In the genomic region with DNA sequence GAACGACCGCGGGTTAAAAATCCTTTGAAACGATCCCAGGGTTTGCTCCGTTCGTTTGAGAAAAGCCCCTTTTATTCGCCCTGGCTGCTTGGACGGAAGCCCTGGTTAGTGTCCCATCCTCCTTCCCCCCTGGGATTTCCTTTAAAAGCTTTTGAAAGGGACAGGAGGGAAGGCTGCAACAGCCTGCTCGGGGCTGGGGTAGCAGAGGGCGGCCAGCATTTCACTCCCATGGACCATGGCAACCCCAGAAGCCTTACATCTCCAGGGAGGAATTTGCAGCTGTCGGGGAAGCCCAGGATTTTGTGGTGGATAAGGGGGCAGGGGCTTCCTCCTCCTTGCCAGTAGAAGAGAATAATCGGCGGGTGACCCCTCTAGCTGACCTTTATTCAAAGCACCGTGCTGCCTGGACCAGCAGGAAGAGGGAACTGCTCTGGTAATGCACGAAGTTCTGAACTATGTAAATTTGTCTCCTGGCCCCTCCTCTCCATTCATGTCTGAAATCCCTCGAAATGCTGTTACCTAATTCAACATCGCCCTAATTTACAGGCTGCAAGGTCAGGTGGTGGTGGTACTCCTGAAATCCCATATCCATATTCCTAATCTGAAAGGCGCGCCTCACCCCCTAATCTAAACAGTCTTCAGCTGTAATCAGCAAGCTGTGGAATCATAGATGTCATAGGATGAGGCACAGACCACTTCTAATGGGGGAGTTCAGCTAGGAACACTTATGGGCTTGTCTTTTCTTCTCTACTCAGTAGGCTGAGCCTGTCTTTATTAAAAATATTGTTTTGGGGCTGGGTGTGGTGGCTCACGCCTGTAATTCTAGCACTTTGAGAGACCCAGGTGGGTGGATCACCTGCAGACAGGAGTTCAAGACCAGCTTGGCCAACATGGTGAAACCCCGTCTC, we compare ENCODE assay signal across 8 cellular contexts. TPM values are rescaled to one million over a fixed set of nuclear protein-coding genes. Genes with fewer than 3 reads are reported as not detected.
A peak's percentile ranks its signal among the peaks of the same experiment; 100 is the strongest.
DNase-seq lines count a peak whose midpoint lies in the region; ATAC-seq and TF ChIP-seq lines count a peak whose summit lies in the region.

No MANE protein-coding gene starts in this region.

- H4K20me1 ChIP-seq in MM.1S (ENCODE audit: insufficient read depth, low read length): no peaks in the 10 kb centered on the region

- no peaks in the 10 kb centered on the region for H3K9me2 ChIP-seq in MM.1S (replicated peaks; ENCODE audit: insufficient read depth, low read length)

- peak overlapping the region; percentile 64 for H4K12ac ChIP-seq in trophoblast cell (ENCODE audit: low read depth, low read length)

- DNase-seq in NCI-H1092 treated with DMSO at 0.1 percent for 48 hours (lab: John Stamatoyannopoulos, UW): peak; percentile 39
- no peak for DNase-seq in NCI-H1092 (lab: John Stamatoyannopoulos, UW)
- DNase-seq in MM.1S: no peak
- DNase-seq in activated T-cell treated with anti-CD3 and anti-CD28 coated beads, Interleukin-2, amount 50 U/mL, for 4 hours: no peak
- DNase-seq in head of caudate nucleus: peak in 37 of 42 donors; percentile 7 to 68 (median 28)
- DNase-seq in trophoblast cell: peak; percentile 24 to 39
- DNase-seq in LoVo (ENCODE audit: low spot score): no peak
- no peak for DNase-seq in NK-92 treated with Interleukin-12 subunit alpha and Interleukin-12 subunit beta, amount 100 ng/mL, for 24 hours (lab: John Stamatoyannopoulos, UW)

- H3K4me2 ChIP-seq in MM.1S (ENCODE audit: low read depth, low read length) (peak overlapping the region; percentile 55), trophoblast cell (ENCODE audit: low read length) (peak overlapping the region; percentile 72)

- no peaks in the 10 kb centered on the region for H3K27me3 Mint-ChIP-seq in activated T-cell treated with anti-CD3 and anti-CD28 coated beads, Interleukin-2, amount 50 U/mL, for 4 hours (ENCODE audit: low read depth)

- no peak overlapping the region for H3K23ac ChIP-seq in trophoblast cell (ENCODE audit: low read length)

- H3K27me3 ChIP-seq in MM.1S (replicated peaks; ENCODE audit: insufficient read depth, low read length) (no peaks in the 10 kb centered on the region), trophoblast cell (ENCODE audit: insufficient read depth, low read length) (no peaks in the 10 kb centered on the region)

- peak overlapping the region; percentile 95 for H2BK5ac ChIP-seq in trophoblast cell (ENCODE audit: low read depth, low read length, poor library complexity)

- peaks cover 32% of the 10 kb centered on the region for H3K4me1 Mint-ChIP-seq in activated T-cell treated with anti-CD3 and anti-CD28 coated beads, Interleukin-2, amount 50 U/mL, for 4 hours (ENCODE audit: low read depth)

- H3K79me1 ChIP-seq in trophoblast cell (ENCODE audit: low read length): peaks cover 27% of the 10 kb centered on the region

- H3K9me3 ChIP-seq in MM.1S (replicated peaks; ENCODE audit: insufficient read depth, low read length): no peaks in the 10 kb centered on the region
- no peaks in the 10 kb centered on the region for H3K9me3 ChIP-seq in trophoblast cell (ENCODE audit: insufficient read depth, low read depth, low read length)

- TF ChIP-seq CTCF in MM.1S (IDR thresholded peaks at IDR 0.05; ENCODE audit: low read length): no peak

- peak overlapping the region; percentile 89 for H3K4me3 Mint-ChIP-seq in activated T-cell treated with anti-CD3 and anti-CD28 coated beads, Interleukin-2, amount 50 U/mL, for 4 hours

- H3K36me3 ChIP-seq in MM.1S (replicated peaks; ENCODE audit: insufficient read depth, low read length) (no peaks in the 10 kb centered on the region), trophoblast cell (ENCODE audit: control insufficient read depth in 1 of 2, insufficient read depth in 2 of 2, low read length in 2 of 2) (no peaks in the 10 kb centered on the region)

- peak overlapping the region; percentile 94 for H3K18ac ChIP-seq in trophoblast cell (ENCODE audit: low read length)

- no peaks in the 10 kb centered on the region for H3F3A ChIP-seq in MM.1S (ENCODE audit: insufficient read depth, low read length)

- no peaks in the 10 kb centered on the region for H3K36me3 Mint-ChIP-seq in activated T-cell treated with anti-CD3 and anti-CD28 coated beads, Interleukin-2, amount 50 U/mL, for 4 hours (ENCODE audit: insufficient read depth)

- WGBS in trophoblast cell (ENCODE audit: extremely low coverage, insufficient coverage, insufficient read length): no CpG with 5 or more reads among the region's 21 CpGs

- H3K14ac ChIP-seq in trophoblast cell (ENCODE audit: low read length): peak overlapping the region; percentile 99

- peak overlapping the region; percentile 96 for H2AK5ac ChIP-seq in trophoblast cell (ENCODE audit: low read length)

- H3K9ac ChIP-seq in MM.1S (ENCODE audit: low read length): peak overlapping the region; percentile 13; the same call in 1 of the 2 replicates
- H3K9ac ChIP-seq in trophoblast cell (ENCODE audit: low read length): peak overlapping the region; percentile 25

- H4K8ac ChIP-seq in trophoblast cell (ENCODE audit: low read depth, low read length): peak overlapping the region; percentile 95

- H2BK12ac ChIP-seq in trophoblast cell (ENCODE audit: low read length): peak overlapping the region; percentile 87

- peak overlapping the region; percentile 98 for H3K4ac ChIP-seq in trophoblast cell (ENCODE audit: low read depth, low read length)

- no peaks in the 10 kb centered on the region for H3K9me3 Mint-ChIP-seq in activated T-cell treated with anti-CD3 and anti-CD28 coated beads, Interleukin-2, amount 50 U/mL, for 4 hours

- peak overlapping the region; percentile 46 for H2AFZ ChIP-seq in MM.1S (ENCODE audit: low read length)
- peak overlapping the region; percentile 66 for H2AFZ ChIP-seq in trophoblast cell (ENCODE audit: insufficient read depth, low read length, poor library complexity)

- H3K4me3 ChIP-seq in MM.1S (ENCODE audit: low read length) (peak overlapping the region; percentile 33), trophoblast cell (ENCODE audit: low read depth, low read length) (peak overlapping the region; percentile 75)

- H2BK120ac ChIP-seq in trophoblast cell (ENCODE audit: insufficient read depth, low read length, poor library complexity): peak overlapping the region; percentile 99

- H3K27ac ChIP-seq in MM.1S (ENCODE audit: low read length): no peak overlapping the region
- H3K27ac ChIP-seq in trophoblast cell (ENCODE audit: low read depth, low read length): peak overlapping the region; percentile 85

- H3K4me1 ChIP-seq in MM.1S (ENCODE audit: low read length): no peaks in the 10 kb centered on the region; the same call in 1 of the 2 replicates
- H3K4me1 ChIP-seq in trophoblast cell (ENCODE audit: control insufficient read depth in 1 of 2, insufficient read depth in 2 of 2, low read length in 2 of 2): peaks cover 0 to 13% of the 10 kb centered on the region in 2 experiments

- ATAC-seq in activated T-cell treated with anti-CD3 and anti-CD28 coated beads, Interleukin-2, amount 50 U/mL, for 4 hours: no peak

- H3K79me2 ChIP-seq in MM.1S (ENCODE audit: low read length) (peaks cover 26% of the 10 kb centered on the region), trophoblast cell (ENCODE audit: control insufficient read depth, insufficient read depth, low read length, poor library complexity) (peaks cover 26% of the 10 kb centered on the region)

- intact Hi-C loops in head of caudate nucleus (cut with DNase I): no loop called here

- H4K91ac ChIP-seq in trophoblast cell (ENCODE audit: low read depth, low read length): peak overlapping the region; percentile 97

RNA-seq across cellular contexts. Expression of gene CLIP1, which starts 1.0 kb away (rescaled TPM):
- 10 to 100 TPM; 52.6 to 61.1 (median 53.1) TPM for total RNA-seq in activated T-cell treated with anti-CD3 and anti-CD28 coated beads, Interleukin-2, amount 50 U/mL, for 4 hours
- polyA plus RNA-seq in trophoblast cell (2013): 101 and 104 TPM in 2 replicates

Comparison
In these comparisons a context has a peak if more than half of its experiments do, and no peak if none do; other contexts are left out.
1. DNase-seq: peak in NCI-H1092 treated with DMSO at 0.1 percent for 48 hours (single experiment), head of caudate nucleus (37 of 42) and trophoblast cell (2 of 2); none in NCI-H1092 (single experiment), MM.1S (single experiment), activated T-cell treated with anti-CD3 and anti-CD28 coated beads, Interleukin-2, amount 50 U/mL, for 4 hours (single experiment), LoVo (single experiment) and NK-92 treated with Interleukin-12 subunit alpha and Interleukin-12 subunit beta, amount 100 ng/mL, for 24 hours (single experiment).